ENCODE assay signal across 4 cellular contexts in genomic region chr10:46615540-46615939, GRCh38. TPM values are rescaled to one million over a fixed set of nuclear protein-coding genes. Genes with fewer than 3 reads are reported as not detected.
"Had no signal": no experiment of that assay in that cellular context is flagged by ENCODE, and none has a peak within 500 bp of the region (broad histone marks: within the 10 kb centered on the region; RNA-seq: fewer than 3 reads in every experiment).

No MANE protein-coding gene starts in this region.

RNA-seq across cellular contexts. Expression of gene SYT15, which starts 36.6 kb away (rescaled TPM):
- total RNA-seq: PC-3, SJCRH30, SK-MEL-5 had no signal

RNA-seq across cellular contexts. Expression of gene GPRIN2, which starts 59.1 kb away (rescaled TPM):
- total RNA-seq: K562, SJCRH30, SK-MEL-5 had no signal
- polyA plus RNA-seq: K562 had no signal
